Comparison of ENCODE assay signal across 9 cellular contexts in the genomic region with DNA sequence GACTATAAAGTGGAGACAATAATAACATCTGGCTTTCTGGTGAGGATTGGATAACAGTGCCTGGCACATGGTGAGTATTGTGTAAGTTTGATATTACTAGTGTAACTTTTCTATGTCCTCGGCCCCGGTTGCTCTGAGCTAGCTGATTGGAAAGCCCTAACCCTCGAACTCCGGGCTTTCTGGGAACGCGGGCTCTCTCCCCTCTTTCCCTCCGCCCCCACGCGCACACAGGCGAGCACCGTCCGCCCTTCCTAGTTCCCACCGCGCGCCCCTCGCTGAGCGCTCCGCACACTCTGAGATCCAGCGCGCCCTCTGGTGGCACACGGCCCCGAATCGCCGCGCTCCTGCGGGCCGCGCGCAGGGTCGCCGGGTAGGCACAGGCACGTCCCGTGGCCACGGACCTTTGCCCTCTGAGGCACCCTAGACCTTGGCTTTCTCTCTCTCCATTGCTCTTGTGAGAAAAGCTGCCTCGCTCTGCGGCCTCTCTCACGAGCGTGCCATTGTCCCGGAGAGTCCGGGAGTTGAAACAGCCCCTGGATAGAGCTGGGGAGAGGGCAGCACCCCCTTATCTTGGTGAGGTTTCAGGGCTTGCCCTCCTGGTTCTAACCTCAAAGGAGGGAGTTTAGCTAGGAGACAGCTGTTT. TPM values are rescaled to one million over a fixed set of nuclear protein-coding genes. Genes with fewer than 3 reads are reported as not detected.
A peak's percentile ranks its signal among the peaks of the same experiment; 100 is the strongest.
DNase-seq lines count a peak whose midpoint lies in the region; ATAC-seq and TF ChIP-seq lines count a peak whose summit lies in the region.
"Had no signal": no experiment of that assay in that cellular context is flagged by ENCODE, and none has a peak within 500 bp of the region (broad histone marks: within the 10 kb centered on the region; RNA-seq: fewer than 3 reads in every experiment).

No MANE protein-coding gene starts in this region.

- no peak overlapping the region for H3K9ac ChIP-seq in HCT116 (ENCODE audit: low read length)
- H3K9ac ChIP-seq: KMS-11 had no signal

- H2AFZ ChIP-seq in HCT116 (ENCODE audit: low read depth, low read length, poor library complexity, severe bottlenecking): peak overlapping the region; percentile 81

- peaks cover 3% of the 10 kb centered on the region for H3K4me1 Mint-ChIP-seq in activated T-cell treated with anti-CD3 and anti-CD28 coated beads, Interleukin-2, amount 50 U/mL, for 24 hours (ENCODE audit: low read depth)
- H3K4me1 Mint-ChIP-seq in type B pancreatic cell (ENCODE audit: unreplicated experiment): peaks cover 17% of the 10 kb centered on the region

- no peaks in the 10 kb centered on the region for H3K9me3 ChIP-seq in HCT116 (ENCODE audit: control insufficient read depth in 1 of 2, insufficient read depth in 1 of 2, low read depth in 1 of 2, low read length in 2 of 2)

- POLR2A ChIA-PET in HCT116 (lab: Charles Lee): no interaction called here

- H3K36me3 ChIP-seq in HCT116 (ENCODE audit: control insufficient read depth in 1 of 2, insufficient read depth in 2 of 2, low read length in 2 of 2): no peaks in the 10 kb centered on the region

- RAD21 ChIA-PET in HCT116 (lab: Charles Lee; ENCODE audit: low non-redundant PET in 1 of 2, low total read pairs in 2 of 2, uncharacterized antibody in 2 of 2, unreplicated experiment in 2 of 2): interaction anchor here in 1 of 2 experiments (0.6 kb wide), 1 partner anchor 370 kb away, joined by 4 read pairs; no protein-coding TSS in a partner anchor

- DNase-seq in CD1c-positive myeloid dendritic cell (ENCODE audit: extremely low spot score) (peak; percentile 61), HCT116 (ENCODE audit: low read depth, low spot score) (no peak), NOMO-1 (lab: John Stamatoyannopoulos, UW; ENCODE audit: unreplicated experiment in 2 of 2) (peak; percentile 25 to 56), fibroblast of pulmonary artery (ENCODE audit: low read depth) (peak; percentile 40), omental fat pad (ENCODE audit: low spot score) (peak; percentile 32), type B pancreatic cell (ENCODE audit: extremely low spot score, unreplicated experiment) (peak; percentile 84), kidney glomerular epithelial cell (lab: John Stamatoyannopoulos, UW) (no peak)
- DNase-seq in activated T-cell treated with anti-CD3 and anti-CD28 coated beads, Interleukin-2, amount 50 U/mL, for 24 hours: peak; percentile 75

- intact Hi-C loops in HCT116 (cut with micrococcal nuclease): loop anchor here (1.0 kb wide), 2 partner anchors 293 to 302 kb away; no protein-coding TSS in a partner anchor

- H3K79me2 ChIP-seq in HCT116 (ENCODE audit: insufficient read depth, low read length): no peaks in the 10 kb centered on the region

- peaks cover 53% of the 10 kb centered on the region for H3K27me3 Mint-ChIP-seq in activated T-cell treated with anti-CD3 and anti-CD28 coated beads, Interleukin-2, amount 50 U/mL, for 24 hours
- H3K27me3 Mint-ChIP-seq in type B pancreatic cell: peaks cover 64% of the 10 kb centered on the region

- no peak overlapping the region for H3K4me3 ChIP-seq in HCT116 (replicated peaks in 1 of 2; ENCODE audit: low read depth in 1 of 2, low read length in 2 of 2)
- peak overlapping the region; percentile 28 for H3K4me3 ChIP-seq in fibroblast of pulmonary artery (replicated peaks; ENCODE audit: low read depth, low read length)

- no TSS peak for BruUV-seq in HCT116 (replicated peaks; lab: Mats Ljungman, UMichigan)

- H3K27me3 ChIP-seq in HCT116 (ENCODE audit: insufficient read depth, low read length): peaks cover 9% of the 10 kb centered on the region; the same call in 1 of the 2 replicates

- CTCF ChIA-PET in HCT116 (lab: Charles Lee): interaction anchor here (0.9 to 1.7 kb wide), 3 partner anchors 302 to 775 kb away, joined by 3 to 8 read pairs (median 5); a partner anchor contains a TSS

- no peak overlapping the region for H3K4me3 Mint-ChIP-seq in activated T-cell treated with anti-CD3 and anti-CD28 coated beads, Interleukin-2, amount 50 U/mL, for 24 hours
- peak overlapping the region; percentile 77 for H3K4me3 Mint-ChIP-seq in type B pancreatic cell

- no peak overlapping the region for H3K27ac ChIP-seq in HCT116 (ENCODE audit: low read depth, low read length)
- H3K27ac ChIP-seq: KMS-11 had no signal

- no peaks in the 10 kb centered on the region for H3K9me2 ChIP-seq in HCT116 (ENCODE audit: insufficient read depth)

- no peaks in the 10 kb centered on the region for H3K9me3 Mint-ChIP-seq in activated T-cell treated with anti-CD3 and anti-CD28 coated beads, Interleukin-2, amount 50 U/mL, for 24 hours
- H3K9me3 Mint-ChIP-seq in type B pancreatic cell: no peaks in the 10 kb centered on the region

- TF ChIP-seq RAD21 in HCT116 (IDR thresholded peaks at IDR 0.05; ENCODE audit: low read depth): peak; percentile 81

- ATAC-seq in HCT116: peak; percentile 81
- no peak for ATAC-seq in omental fat pad (ENCODE audit: low FRiP score)

- no peaks in the 10 kb centered on the region for H4K20me1 ChIP-seq in HCT116 (ENCODE audit: insufficient read depth)

- TF ChIP-seq POLR2A in HCT116 (IDR thresholded peaks at IDR 0.05; ENCODE audit: borderline replicate concordance, extremely low read depth, insufficient read depth, insufficient read length): no peak

- peak overlapping the region; percentile 59 for H3K4me2 ChIP-seq in HCT116 (ENCODE audit: low read length)
- H3K4me2 ChIP-seq: KMS-11 had no signal

- no peaks in the 10 kb centered on the region for H3K36me3 Mint-ChIP-seq in activated T-cell treated with anti-CD3 and anti-CD28 coated beads, Interleukin-2, amount 50 U/mL, for 24 hours (ENCODE audit: low read depth)
- H3K36me3 Mint-ChIP-seq in type B pancreatic cell: no peaks in the 10 kb centered on the region

- TF ChIP-seq CTCF in HCT116 (IDR thresholded peaks at IDR 0.05 in 2 of 3, conservative IDR thresholded peaks at IDR 0.05 in 1 of 3; ENCODE audit: borderline replicate concordance in 1 of 3, insufficient read depth in 1 of 3, low read depth in 2 of 3, low read length in 2 of 3) (peak; percentile 62 to 82 (median 79); a peak in 5 of 6 replicates), fibroblast of pulmonary artery (IDR thresholded peaks at IDR 0.05; ENCODE audit: low read length, missing control alignments) (peak; percentile 57), omental fat pad (IDR thresholded peaks at IDR 0.05) (peak in 1 of 3 donors; percentile 39), type B pancreatic cell (conservative IDR thresholded peaks at IDR 0.05) (peak; percentile 96)

- peaks cover 11 to 39% of the 10 kb centered on the region in 2 experiments for H3K4me1 ChIP-seq in HCT116 (ENCODE audit: control insufficient read depth in 1 of 2, insufficient read depth in 2 of 2, low read length in 2 of 2)

- no peak overlapping the region for H3K27ac Mint-ChIP-seq in activated T-cell treated with anti-CD3 and anti-CD28 coated beads, Interleukin-2, amount 50 U/mL, for 24 hours
- H3K27ac Mint-ChIP-seq in type B pancreatic cell: no peak overlapping the region

TF ChIP-seq in HCT116, 20 proteins besides CTCF, POLR2A, EP300 and RAD21:
- TF ChIP-seq YY1 (IDR thresholded peaks at IDR 0.05; ENCODE audit: extremely low read depth, insufficient replicate concordance, low read depth, low read length): peak; percentile 33
- TF ChIP-seq, protein P1, sequence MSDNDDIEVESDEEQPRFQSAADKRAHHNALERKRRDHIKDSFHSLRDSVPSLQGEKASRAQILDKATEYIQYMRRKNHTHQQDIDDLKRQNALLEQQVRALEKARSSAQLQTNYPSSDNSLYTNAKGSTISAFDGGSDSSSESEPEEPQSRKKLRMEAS (IDR thresholded peaks at IDR 0.05): no peak
- TF ChIP-seq EGR1 (IDR thresholded peaks at IDR 0.05; ENCODE audit: low read depth): 0 out of 2 replicates have a peak, but pooled peaks have one; percentile 19

RNA-seq across cellular contexts. Expression of a gene that starts 23.2 kb away (rescaled TPM):
- total RNA-seq in HCT116 (2021; ENCODE audit: unreplicated experiment) (1.9 TPM), omental fat pad (not detected), type B pancreatic cell (ENCODE audit: low replicate concordance) (0.40 and 0.94 TPM in 2 replicates)
- 0.31 and 0.59 TPM in 2 replicates for polyA plus RNA-seq in HCT116 (2012)

Comparison
In these comparisons a context has a peak if more than half of its experiments do, and no peak if none do; other contexts are left out.
1. DNase-seq: peak in CD1c-positive myeloid dendritic cell (single experiment), NOMO-1 (2 of 2), activated T-cell treated with anti-CD3 and anti-CD28 coated beads, Interleukin-2, amount 50 U/mL, for 24 hours (single experiment), fibroblast of pulmonary artery (single experiment), omental fat pad (single experiment) and type B pancreatic cell (single experiment); none in HCT116 (single experiment) and kidney glomerular epithelial cell (single experiment).